8 cellular contexts compared by ENCODE assay signal in the genomic region with DNA sequence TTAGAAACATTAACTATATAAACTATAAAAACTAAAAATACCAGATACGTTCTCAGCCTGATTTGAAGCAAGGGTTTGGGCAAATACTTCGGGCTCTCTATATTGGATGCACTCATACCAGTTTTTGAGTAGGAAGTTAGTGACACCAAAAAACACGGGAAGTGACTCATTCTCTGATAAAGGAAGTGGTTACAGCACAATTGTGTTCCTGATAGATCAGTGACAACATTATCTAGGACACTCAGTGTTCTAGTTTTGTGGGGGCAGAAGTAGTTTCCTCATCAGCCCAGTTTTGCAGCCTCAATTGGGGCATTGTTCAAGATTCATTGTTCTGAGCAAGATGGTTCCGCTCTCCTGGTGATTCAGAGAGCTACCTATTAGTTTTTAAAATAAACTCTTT.
DNase-seq lines count a peak whose midpoint lies in the region; ATAC-seq, FAIRE-seq and TF ChIP-seq lines count a peak whose summit lies in the region.

No MANE protein-coding gene starts in this region.

- no peak overlapping the region for H3K18ac ChIP-seq in H1 (ENCODE audit: extremely low read depth, low read length)

- no peak overlapping the region for H2BK5ac ChIP-seq in H1 (ENCODE audit: low read depth, low read length)

- no peak for TF ChIP-seq EP300 in H1 (IDR thresholded peaks at IDR 0.05; ENCODE audit: borderline replicate concordance in 1 of 2, low read depth in 2 of 2, low read length in 2 of 2)

- POLR2A ChIA-PET in H1 (lab: Charles Lee; ENCODE audit: partially characterized antibody) = no interaction called here

- no peaks in the 10 kb centered on the region for H3K79me2 ChIP-seq in H1 (ENCODE audit: control insufficient read depth in 1 of 2, insufficient read depth in 2 of 2, low read length in 2 of 2)

- H3K4ac ChIP-seq in H1 (replicated peaks; ENCODE audit: insufficient read length, low read depth, low read length) = no peak overlapping the region

- H3K4me3 ChIP-seq in H1 (ENCODE audit: extremely low read depth in 1 of 4, insufficient read depth in 2 of 4, low read depth in 3 of 4, low read length in 4 of 4) = no peak overlapping the region

- H3K79me1 ChIP-seq in H1 (ENCODE audit: low read depth, low read length) = no peaks in the 10 kb centered on the region

- no peak overlapping the region for H2BK120ac ChIP-seq in H1 (replicated peaks; ENCODE audit: low read depth, low read length)

- TF ChIP-seq CTCF in H1 (IDR thresholded peaks at IDR 0.05; ENCODE audit: control extremely low read depth in 1 of 3, insufficient read depth in 1 of 3, low read depth in 1 of 3, low read length in 3 of 3) = no peak

- WGBS in H1 (ENCODE audit: extremely low coverage in 1 of 2, insufficient coverage in 1 of 2, insufficient read length in 1 of 2, insufficient replicate concordance in 2 of 2, low coverage in 1 of 2, low lambda C conversion rate in 2 of 2, missing lambda C conversion rate in 1 of 2), 2 experiments = 91% methylated on average over 4 of the region's 4 CpGs; no CpG with 5 or more reads in 1 of the 2 experiments

- H4K8ac ChIP-seq in H1 (ENCODE audit: extremely low read depth, insufficient read depth, low read length) = no peak overlapping the region

- H2BK20ac ChIP-seq in H1 (ENCODE audit: low read length) = no peak overlapping the region

- no peak for TF ChIP-seq POLR2A in H1 (IDR thresholded peaks at IDR 0.05; ENCODE audit: control extremely low read depth in 1 of 2, low read depth in 2 of 2, low read length in 2 of 2)

- peak overlapping the region; percentile 57; the same call in 1 of the 2 replicates for H2AFZ ChIP-seq in H1 (ENCODE audit: low read length)

- peak; percentile 90 for ATAC-seq in GM18861 (IDR thresholded peaks at IDR 0.05; ENCODE audit: unreplicated experiment)
- peak; percentile 87 for ATAC-seq in HG03175 (IDR thresholded peaks at IDR 0.05; ENCODE audit: unreplicated experiment)
- peak; percentile 95 for ATAC-seq in T-helper 17 cell

- no peak overlapping the region for H2AK5ac ChIP-seq in H1 (ENCODE audit: low read depth, low read length)

- peaks cover 24% of the 10 kb centered on the region for H3K4me1 Mint-ChIP-seq in T-helper 17 cell

- H2BK15ac ChIP-seq in H1 (ENCODE audit: low read length) = no peak overlapping the region

- H3K23ac ChIP-seq in H1 (ENCODE audit: insufficient read length) = no peak overlapping the region

- H3K36me3 Mint-ChIP-seq in T-helper 17 cell (ENCODE audit: low read depth) = no peaks in the 10 kb centered on the region

- H4K5ac ChIP-seq in H1 (ENCODE audit: insufficient read length, low read depth, low read length) = no peak overlapping the region

- no peak for TF ChIP-seq RAD21 in H1 (IDR thresholded peaks at IDR 0.05 in 1 of 2, conservative IDR thresholded peaks at IDR 0.05 in 1 of 2; ENCODE audit: low read depth in 2 of 2, low read length in 2 of 2)

- H4K20me1 ChIP-seq in H1 (replicated peaks in 1 of 2; ENCODE audit: control insufficient read depth in 1 of 2, insufficient read depth in 2 of 2, low read length in 2 of 2) = no peaks in the 10 kb centered on the region

- no peaks in the 10 kb centered on the region for H3K23me2 ChIP-seq in H1 (ENCODE audit: low read depth, low read length)

- peak in 2 of 3 donors; percentile 14 to 18 for DNase-seq in T-helper 17 cell
- DNase-seq in H1 (ENCODE audit: low read depth in 1 of 2, low spot score in 2 of 2) = no peak
- DNase-seq in stimulated activated CD4-positive, alpha-beta T cell treated with anti-CD3 and anti-CD28 coated beads, Interleukin-4, amount 100 ng/mL, for 48 hours (ENCODE audit: low read depth in 2 of 2) = peak; percentile 1 to 9
- no peak for DNase-seq in superior temporal gyrus (ENCODE audit: extremely low spot score)
- DNase-seq in ureter (ENCODE audit: low spot score) = no peak
- DNase-seq in NCI-H2171 treated with DMSO at 0.1 percent for 48 hours (lab: John Stamatoyannopoulos, UW) = no peak

- no peak for FAIRE-seq in H1 (lab: Jason Lieb, UNC)

- no peak overlapping the region for H3K56ac ChIP-seq in H1 (replicated peaks; ENCODE audit: insufficient read length, low read depth, low read length)

- no peak overlapping the region for H3K9ac ChIP-seq in H1 (replicated peaks in 1 of 4; ENCODE audit: extremely low read depth in 1 of 4, low read depth in 3 of 4, low read length in 3 of 4)

- no peaks in the 10 kb centered on the region for H3K27me3 Mint-ChIP-seq in T-helper 17 cell

- H3K4me2 ChIP-seq in H1 (ENCODE audit: insufficient read depth in 1 of 2, low read depth in 2 of 2, low read length in 2 of 2) = no peak overlapping the region

- peak overlapping the region; percentile 96 for H3K27ac Mint-ChIP-seq in T-helper 17 cell

- H3K27me3 ChIP-seq in H1 (replicated peaks in 1 of 4; ENCODE audit: control insufficient read depth in 3 of 4, extremely low read depth in 1 of 4, insufficient read depth in 3 of 4, low read length in 3 of 4) = no peaks in the 10 kb centered on the region

- H3K4me1 ChIP-seq in H1 (replicated peaks in 1 of 4; ENCODE audit: control insufficient read depth in 3 of 4, insufficient read depth in 4 of 4, low read length in 3 of 4) = peaks cover 0 to 2% (median 0%) of the 10 kb centered on the region in 4 experiments; a peak in 1 of 7 replicates

- H3K4me3 Mint-ChIP-seq in T-helper 17 cell = peak overlapping the region; percentile 71

- H2BK12ac ChIP-seq in H1 (ENCODE audit: low read depth, low read length) = no peak overlapping the region

- no peak overlapping the region for H3K14ac ChIP-seq in H1 (ENCODE audit: insufficient read length)

- H3K9me3 ChIP-seq in T-helper 17 cell (ENCODE audit: control insufficient read depth, low read length, poor library complexity, severe bottlenecking) = peaks cover 9% of the 10 kb centered on the region
- no peaks in the 10 kb centered on the region for H3K9me3 ChIP-seq in H1 (ENCODE audit: insufficient read depth in 2 of 2, low read depth in 1 of 2, low read length in 1 of 2)

- no peak overlapping the region for H4K91ac ChIP-seq in H1 (replicated peaks; ENCODE audit: insufficient read length, low read length)

- CTCF ChIA-PET in H1 (lab: Charles Lee; ENCODE audit: partially characterized antibody) = no interaction called here

- H3K27ac ChIP-seq in H1 (ENCODE audit: low read depth, low read length) = no peak overlapping the region

- H3K36me3 ChIP-seq in H1 (ENCODE audit: control insufficient read depth in 2 of 4, insufficient read depth in 4 of 4, low read length in 3 of 4) = no peaks in the 10 kb centered on the region

TF ChIP-seq in H1, 55 proteins besides CTCF, POLR2A, EP300 and RAD21:
- no peak for TF ChIP-seq CBX5 (IDR thresholded peaks at IDR 0.05; ENCODE audit: low read depth, low read length)
- no peak for TF ChIP-seq CHD2 (IDR thresholded peaks at IDR 0.05; ENCODE audit: low read length)
- no peak for TF ChIP-seq TAF7 (optimal IDR thresholded peaks at IDR 0.05; ENCODE audit: borderline replicate concordance, low read depth, low read length)
- no peak for TF ChIP-seq CREB1 (IDR thresholded peaks at IDR 0.05)
- no peak for TF ChIP-seq ASH2L (IDR thresholded peaks at IDR 0.05; ENCODE audit: low read length)
- TF ChIP-seq KDM5A (IDR thresholded peaks at IDR 0.05; ENCODE audit: low read length) = no peak
- no peak for TF ChIP-seq TCF12 (IDR thresholded peaks at IDR 0.05; ENCODE audit: low read depth, low read length)
- TF ChIP-seq MAFK (IDR thresholded peaks at IDR 0.05; ENCODE audit: low read depth, low read length) = no peak
- no peak for TF ChIP-seq TAF1 (IDR thresholded peaks at IDR 0.05; ENCODE audit: low read depth, low read length)
- no peak for TF ChIP-seq NANOG (IDR thresholded peaks at IDR 0.05; ENCODE audit: insufficient read depth, low read depth, low read length, poor library complexity, severe bottlenecking)
- TF ChIP-seq BCL11A (IDR thresholded peaks at IDR 0.05; ENCODE audit: low read depth in 2 of 2, low read length in 2 of 2) = no peak
- TF ChIP-seq ATF2 (IDR thresholded peaks at IDR 0.05; ENCODE audit: low read length) = no peak
- no peak for TF ChIP-seq RBBP5 (IDR thresholded peaks at IDR 0.05; ENCODE audit: borderline replicate concordance, low read depth, low read length)
- no peak for TF ChIP-seq RXRA (IDR thresholded peaks at IDR 0.05; ENCODE audit: insufficient read depth, low read depth, low read length)
- no peak for TF ChIP-seq TEAD4 (IDR thresholded peaks at IDR 0.05; ENCODE audit: low read depth, low read length)

Comparison
In these comparisons a context has a peak if more than half of its experiments do, and no peak if none do; other contexts are left out.
1. DNase-seq: peak in T-helper 17 cell (2 of 3) and stimulated activated CD4-positive, alpha-beta T cell treated with anti-CD3 and anti-CD28 coated beads, Interleukin-4, amount 100 ng/mL, for 48 hours (2 of 2); none in H1 (0 of 2), superior temporal gyrus (single experiment), ureter (single experiment) and NCI-H2171 treated with DMSO at 0.1 percent for 48 hours (single experiment).
2. Peak in every context shown above with its lines, with median percentiles within 50 percentile points of each other: ATAC-seq.